Comparison of ENCODE assay signal across 8 cellular contexts in the genomic region with DNA sequence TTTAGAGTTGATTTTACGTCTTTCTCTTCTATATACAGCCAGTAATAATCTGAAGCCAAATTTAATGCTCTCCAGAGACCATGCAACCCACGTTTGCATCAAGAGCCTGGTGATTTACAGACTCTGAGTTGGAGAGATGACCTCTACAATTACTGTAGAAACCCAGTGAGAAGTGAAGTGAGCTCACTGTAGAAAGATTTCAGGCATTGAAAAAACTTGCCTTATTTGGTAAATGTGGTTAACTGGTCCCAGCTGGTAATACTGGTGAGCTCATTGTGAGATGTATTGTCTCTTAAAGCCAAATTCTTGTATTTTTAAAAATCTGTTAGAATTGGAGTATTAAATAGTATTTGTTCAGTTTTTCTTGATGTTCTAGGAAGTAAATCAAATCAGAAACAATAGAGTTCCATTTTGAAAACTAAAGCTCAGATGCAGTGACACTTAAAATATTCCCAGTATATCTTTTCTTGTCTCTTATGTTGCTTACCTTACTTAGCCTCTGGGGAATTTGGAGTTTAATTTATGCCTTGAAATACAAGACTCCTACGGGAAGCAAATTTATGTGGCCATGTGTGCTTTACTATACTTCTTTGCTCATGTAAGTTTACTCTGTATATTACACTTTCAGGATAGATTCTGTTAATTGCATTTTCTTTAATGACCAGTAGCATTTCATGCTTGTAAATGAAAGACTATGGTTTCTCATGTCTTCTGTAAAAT.
DNase-seq lines count a peak whose midpoint lies in the region; ATAC-seq lines count a peak whose summit lies in the region.

No MANE protein-coding gene starts in this region.

- no peaks in the 10 kb centered on the region for H3K27me3 ChIP-seq in SJCRH30

- DNase-seq in EL (peak; percentile 96), SJCRH30 (peak; percentile 18 to 64), iPS DF 4.7 (ENCODE audit: extremely low read depth, low spot score) (peak; percentile 44), retina (no peak), SKM-1 (lab: John Stamatoyannopoulos, UW; ENCODE audit: unreplicated experiment) (no peak), NCI-H510A (lab: John Stamatoyannopoulos, UW) (no peak)
- DNase-seq in activated CD4-positive, alpha-beta T cell treated with anti-CD3 and anti-CD28 coated beads, Interleukin-2, amount 10 ng/mL, durations not matched to agents 24 days and 14 days: no peak

- no peaks in the 10 kb centered on the region for H3K4me1 Mint-ChIP-seq in activated CD4-positive, alpha-beta T cell treated with anti-CD3 and anti-CD28 coated beads, Interleukin-2, amount 10 ng/mL, durations not matched to agents 24 days and 14 days

- H3K9me3 Mint-ChIP-seq in activated CD4-positive, alpha-beta T cell treated with anti-CD3 and anti-CD28 coated beads, Interleukin-2, amount 10 ng/mL, durations not matched to agents 24 days and 14 days: no peaks in the 10 kb centered on the region

- H3K4me1 ChIP-seq in SJCRH30: peaks cover 41% of the 10 kb centered on the region

- H3K36me3 ChIP-seq in SJCRH30: no peaks in the 10 kb centered on the region

- no peaks in the 10 kb centered on the region for H3K27me3 Mint-ChIP-seq in activated CD4-positive, alpha-beta T cell treated with anti-CD3 and anti-CD28 coated beads, Interleukin-2, amount 10 ng/mL, durations not matched to agents 24 days and 14 days

- H3K36me3 Mint-ChIP-seq in activated CD4-positive, alpha-beta T cell treated with anti-CD3 and anti-CD28 coated beads, Interleukin-2, amount 10 ng/mL, durations not matched to agents 24 days and 14 days (ENCODE audit: low read depth): no peaks in the 10 kb centered on the region

- ATAC-seq in HG02588 (IDR thresholded peaks at IDR 0.05; ENCODE audit: unreplicated experiment): peak; percentile 85

- H3K27ac Mint-ChIP-seq in activated CD4-positive, alpha-beta T cell treated with anti-CD3 and anti-CD28 coated beads, Interleukin-2, amount 10 ng/mL, durations not matched to agents 24 days and 14 days: no peak overlapping the region

- no peak overlapping the region for H3K4me3 Mint-ChIP-seq in activated CD4-positive, alpha-beta T cell treated with anti-CD3 and anti-CD28 coated beads, Interleukin-2, amount 10 ng/mL, durations not matched to agents 24 days and 14 days

- intact Hi-C loops in activated CD4-positive, alpha-beta T cell treated with anti-CD3 and anti-CD28 coated beads, Interleukin-2, amount 10 ng/mL, durations not matched to agents 24 days and 14 days (cut with micrococcal nuclease): no loop called here

- no peak overlapping the region for H3K4me3 ChIP-seq in SJCRH30

- H3K27ac ChIP-seq in SJCRH30: peak overlapping the region; percentile 78

- no peaks in the 10 kb centered on the region for H3K9me3 ChIP-seq in SJCRH30 (replicated peaks)

Comparison
In these comparisons a context has a peak if more than half of its experiments do, and no peak if none do; other contexts are left out.
1. DNase-seq: peak in EL (single experiment), SJCRH30 (2 of 2) and iPS DF 4.7 (single experiment); none in retina (single experiment), activated CD4-positive, alpha-beta T cell treated with anti-CD3 and anti-CD28 coated beads, Interleukin-2, amount 10 ng/mL, durations not matched to agents 24 days and 14 days (single experiment), SKM-1 (single experiment) and NCI-H510A (single experiment).